Comparison of ENCODE assay signal across 1 cellular context in genomic region chr4:6595897-6596537, GRCh38.
TF ChIP-seq lines count a peak whose summit lies in the region.

No MANE protein-coding gene starts in this region.

TF ChIP-seq in K562, 482 proteins besides CTCF, POLR2A, EP300 and RAD21 (continued from another document):
- TF ChIP-seq ZBTB34 (CRISPR knock-in tag; IDR thresholded peaks at IDR 0.05) = no peak
- TF ChIP-seq MEF2D (tag; conservative IDR thresholded peaks at IDR 0.05; ENCODE audit: low read depth) = no peak
- no peak for TF ChIP-seq ZMIZ1 (IDR thresholded peaks at IDR 0.05; ENCODE audit: low read depth in 2 of 2, low read length in 2 of 2)
- no peak for TF ChIP-seq RBBP5 (IDR thresholded peaks at IDR 0.05; ENCODE audit: borderline replicate concordance, insufficient read depth, low read length, poor library complexity, severe bottlenecking)
- TF ChIP-seq RBM22 (IDR thresholded peaks at IDR 0.05; ENCODE audit: low read depth, low read length, poor library complexity, severe bottlenecking) = no peak
- TF ChIP-seq FOXK2 (conservative IDR thresholded peaks at IDR 0.05 in 1 of 2, IDR thresholded peaks at IDR 0.05 in 1 of 2; ENCODE audit: low read depth in 2 of 2) = peak; percentile 39 to 67; a peak in 2 of 4 replicates
- no peak for TF ChIP-seq CREBBP (IDR thresholded peaks at IDR 0.05; ENCODE audit: low read depth, low read length)
- TF ChIP-seq ZNF133 (CRISPR knock-in tag; IDR thresholded peaks at IDR 0.05) = no peak
- no peak for TF ChIP-seq ZBTB8A (IDR thresholded peaks at IDR 0.05; ENCODE audit: partially characterized antibody)
- no peak for TF ChIP-seq ZNF140 (CRISPR knock-in tag; IDR thresholded peaks at IDR 0.05)
- TF ChIP-seq USF1 (CRISPR knock-in tag; IDR thresholded peaks at IDR 0.05) = peak; percentile 81
- TF ChIP-seq PHB (CRISPR knock-in tag; IDR thresholded peaks at IDR 0.05) = no peak
- TF ChIP-seq NRF1 (conservative IDR thresholded peaks at IDR 0.05 in 1 of 2, IDR thresholded peaks at IDR 0.05 in 1 of 2) = peak; percentile 59 to 69
- TF ChIP-seq MBD2 (IDR thresholded peaks at IDR 0.05; ENCODE audit: borderline replicate concordance, low read depth) = 0 out of 2 replicates have a peak, but pooled peaks have one; percentile 13
- peak; percentile 88 for TF ChIP-seq KLF13 (tag; IDR thresholded peaks at IDR 0.05; ENCODE audit: borderline replicate concordance, low read depth)
- 0 out of 2 replicates have a peak, but pooled peaks have one; percentile 5 for TF ChIP-seq CBFA2T2 (conservative IDR thresholded peaks at IDR 0.05)
- TF ChIP-seq GTF2F1 (IDR thresholded peaks at IDR 0.05; ENCODE audit: low read depth, low read length) = no peak
- TF ChIP-seq ZNF707 (CRISPR knock-in tag; conservative IDR thresholded peaks at IDR 0.05) = no peak
- TF ChIP-seq CTBP1 (IDR thresholded peaks at IDR 0.05; ENCODE audit: borderline replicate concordance) = no peak; the same call in 1 of the 2 replicates
- peak; percentile 38; the same call in 1 of the 2 replicates for TF ChIP-seq ZBTB7A (IDR thresholded peaks at IDR 0.05; ENCODE audit: borderline replicate concordance, control insufficient read depth, low read depth, low read length)
- no peak for TF ChIP-seq NFRKB (IDR thresholded peaks at IDR 0.05; ENCODE audit: low read depth)
- no peak for TF ChIP-seq BCLAF1 (IDR thresholded peaks at IDR 0.05; ENCODE audit: borderline replicate concordance in 1 of 2, control insufficient read depth in 1 of 2, low read depth in 2 of 2, low read length in 1 of 2)
- TF ChIP-seq TCFL5 (CRISPR knock-in tag; conservative IDR thresholded peaks at IDR 0.05) = no peak
- TF ChIP-seq KDM4B (IDR thresholded peaks at IDR 0.05; ENCODE audit: borderline replicate concordance in 2 of 2, low read depth in 1 of 2) = no peak
- TF ChIP-seq KAT7 (CRISPR knock-in tag; IDR thresholded peaks at IDR 0.05; ENCODE audit: borderline replicate concordance) = no peak
- peak; percentile 47 for TF ChIP-seq TBP (optimal IDR thresholded peaks at IDR 0.05; ENCODE audit: low read depth, low read length)
